10 cellular contexts compared by ENCODE assay signal in genomic region chr10:6194291-6194690, GRCh38.
"Had no signal": no experiment of that assay in that cellular context is flagged by ENCODE, and none has a peak within 500 bp of the region (broad histone marks: within the 10 kb centered on the region; RNA-seq: fewer than 3 reads in every experiment).

No MANE protein-coding gene starts in this region.

- DNase-seq: activated CD4-positive, alpha-beta T cell treated with anti-CD3 and anti-CD28 coated beads, Interleukin-2, amount 50 U/mL, for 1 hour; anterior cingulate cortex; foreskin keratinocyte; heart right ventricle; islet precursor cell; stimulated activated CD4-positive, alpha-beta T cell treated with anti-CD3 and anti-CD28 coated beads, Interleukin-4, amount 100 ng/mL, for 4 hours had no signal

- H3K27ac ChIP-seq: foreskin keratinocyte had no signal

- H3K36me3 ChIP-seq: breast epithelium, heart right ventricle, tibial nerve had no signal

- H3K9me3 ChIP-seq: breast epithelium, heart right ventricle, tibial nerve had no signal

- H3K27me3 ChIP-seq: breast epithelium, foreskin keratinocyte, heart right ventricle, tibial nerve had no signal

- ATAC-seq: foreskin keratinocyte, heart right ventricle, left lobe of liver, WTC11 had no signal

- H3K4me3 ChIP-seq: breast epithelium, heart right ventricle, tibial nerve had no signal

- H3K4me1 ChIP-seq: breast epithelium, foreskin keratinocyte had no signal
